Comparison of ENCODE assay signal across 14 cellular contexts in the genomic region with DNA sequence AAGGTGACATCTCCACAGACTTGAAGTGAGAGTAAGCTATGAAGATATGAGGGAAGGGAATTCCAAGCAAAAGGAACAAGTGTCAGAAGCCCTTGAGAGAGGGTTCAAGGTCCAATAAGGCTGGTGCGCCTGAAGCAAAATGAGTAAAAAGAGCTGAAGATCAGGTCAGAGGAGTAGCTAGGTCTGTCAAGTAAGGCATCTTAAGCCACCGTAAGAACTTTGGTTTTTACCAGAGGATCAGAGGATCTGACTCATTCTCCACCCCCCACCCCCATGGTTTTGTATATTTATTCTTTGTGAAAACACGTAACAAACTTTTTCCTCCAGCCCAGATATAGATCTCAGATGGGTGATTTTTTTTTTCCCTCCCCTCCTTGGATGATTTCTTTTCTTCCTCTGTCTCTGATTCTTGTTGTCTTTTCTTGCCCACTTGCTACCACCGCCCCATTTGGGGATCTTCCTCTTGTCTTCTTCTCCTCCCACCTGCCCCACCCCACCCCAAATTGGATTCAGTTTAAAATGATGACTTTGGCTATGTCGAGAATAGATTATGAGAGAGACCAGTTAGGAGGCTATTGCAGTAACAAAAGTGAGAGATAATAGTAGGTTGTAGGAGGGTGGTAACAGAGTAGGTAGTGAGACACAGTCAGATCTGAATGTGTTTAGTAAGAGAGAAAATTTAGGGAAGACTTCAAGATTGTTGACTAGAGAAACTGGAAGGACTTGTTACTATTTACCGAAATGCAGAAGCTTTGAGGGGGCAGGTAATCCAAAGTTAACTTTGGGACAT. TPM values are rescaled to one million over a fixed set of nuclear protein-coding genes. Genes with fewer than 3 reads are reported as not detected.
A peak's percentile ranks its signal among the peaks of the same experiment; 100 is the strongest.
DNase-seq lines count a peak whose midpoint lies in the region; ATAC-seq and TF ChIP-seq lines count a peak whose summit lies in the region.
"Had no signal": no experiment of that assay in that cellular context is flagged by ENCODE, and none has a peak within 500 bp of the region (broad histone marks: within the 10 kb centered on the region; RNA-seq: fewer than 3 reads in every experiment).

No MANE protein-coding gene starts in this region.

- H3K36me3 Mint-ChIP-seq in activated T-cell treated with anti-CD3 and anti-CD28 coated beads, Interleukin-2, amount 50 U/mL, for 72 hours (ENCODE audit: insufficient read depth in 2 of 2) = peaks cover 7 to 32% of the 10 kb centered on the region in 2 donors
- H3K36me3 Mint-ChIP-seq in neural crest cell (ENCODE audit: low read depth) = peaks cover 3% of the 10 kb centered on the region

- peak; percentile 42 for DNase-seq in stimulated activated naive CD4-positive, alpha-beta T cell treated with Interleukin-2 at 50 U/mL for 16 hours (lab: John Stamatoyannopoulos, UW)
- DNase-seq in stimulated activated naive CD4-positive, alpha-beta T cell (lab: John Stamatoyannopoulos, UW) = no peak
- DNase-seq in activated T-cell treated with anti-CD3 and anti-CD28 coated beads, Interleukin-2, amount 50 U/mL, for 72 hours = peak; percentile 44 to 48
- no peak for DNase-seq in neural crest cell (ENCODE audit: low read depth, low spot score)
- DNase-seq in stimulated activated naive CD8-positive, alpha-beta T cell treated with anti-CD3 and anti-CD28 coated beads, Interleukin-15, amount 100 ng/mL, for 72 hours = no peak
- no peak for DNase-seq in NCI-H446 (lab: John Stamatoyannopoulos, UW)
- DNase-seq in mucosa of descending colon = no peak
- DNase-seq in upper lobe of right lung = no peak
- DNase-seq: brain microvascular endothelial cell, mesendoderm, NCI-H345 had no signal

- H3K27ac ChIP-seq in upper lobe of right lung = no peak overlapping the region
- H3K27ac ChIP-seq: brain microvascular endothelial cell, epithelial cell of prostate, HL-60, prostate gland had no signal

- intact Hi-C loops in mucosa of descending colon (cut with DNase I, micrococcal nuclease) (no loop called here), upper lobe of right lung (cut with DNase I) (no loop called here)

- ATAC-seq in activated T-cell treated with anti-CD3 and anti-CD28 coated beads, Interleukin-2, amount 50 U/mL, for 72 hours (replicated peaks in 1 of 2) = peak; percentile 89 to 92
- peak; percentile 84 for ATAC-seq in stimulated activated naive CD8-positive, alpha-beta T cell treated with anti-CD3 and anti-CD28 coated beads, Interleukin-15, amount 100 ng/mL, for 72 hours
- ATAC-seq in mucosa of descending colon (no peak), upper lobe of right lung (no peak)

- no peaks in the 10 kb centered on the region for H3K27me3 Mint-ChIP-seq in activated T-cell treated with anti-CD3 and anti-CD28 coated beads, Interleukin-2, amount 50 U/mL, for 72 hours (ENCODE audit: low read depth)
- no peaks in the 10 kb centered on the region for H3K27me3 Mint-ChIP-seq in neural crest cell (ENCODE audit: low read depth)
- no peaks in the 10 kb centered on the region for H3K27me3 Mint-ChIP-seq in stimulated activated naive CD8-positive, alpha-beta T cell treated with anti-CD3 and anti-CD28 coated beads, Interleukin-15, amount 100 ng/mL, for 72 hours

- H3K36me3 ChIP-seq in mucosa of descending colon (ENCODE audit: low read depth) = no peaks in the 10 kb centered on the region
- peaks cover 20% of the 10 kb centered on the region for H3K36me3 ChIP-seq in upper lobe of right lung

- peaks cover 8% of the 10 kb centered on the region for H3K4me1 ChIP-seq in mucosa of descending colon (ENCODE audit: low read depth)
- H3K4me1 ChIP-seq in upper lobe of right lung = peaks cover 10% of the 10 kb centered on the region

- no peaks in the 10 kb centered on the region for H3K9me3 Mint-ChIP-seq in activated T-cell treated with anti-CD3 and anti-CD28 coated beads, Interleukin-2, amount 50 U/mL, for 72 hours
- no peaks in the 10 kb centered on the region for H3K9me3 Mint-ChIP-seq in neural crest cell
- no peaks in the 10 kb centered on the region for H3K9me3 Mint-ChIP-seq in stimulated activated naive CD8-positive, alpha-beta T cell treated with anti-CD3 and anti-CD28 coated beads, Interleukin-15, amount 100 ng/mL, for 72 hours

- no peaks in the 10 kb centered on the region for H3K27me3 ChIP-seq in upper lobe of right lung
- H3K27me3 ChIP-seq: brain microvascular endothelial cell had no signal

- H3K9me3 ChIP-seq in mucosa of descending colon (no peaks in the 10 kb centered on the region), upper lobe of right lung (no peaks in the 10 kb centered on the region)
- H3K9me3 ChIP-seq: prostate gland had no signal

- H3K4me3 ChIP-seq in mucosa of descending colon = no peak overlapping the region
- no peak overlapping the region for H3K4me3 ChIP-seq in upper lobe of right lung
- H3K4me3 ChIP-seq: prostate gland had no signal

- H3K4me3 Mint-ChIP-seq in activated T-cell treated with anti-CD3 and anti-CD28 coated beads, Interleukin-2, amount 50 U/mL, for 72 hours = peak overlapping the region; percentile 66 to 73
- peak overlapping the region; percentile 5 for H3K4me3 Mint-ChIP-seq in neural crest cell
- H3K4me3 Mint-ChIP-seq in stimulated activated naive CD8-positive, alpha-beta T cell treated with anti-CD3 and anti-CD28 coated beads, Interleukin-15, amount 100 ng/mL, for 72 hours = peak overlapping the region in 1 of 2 donors; percentile 23

- H3K4me1 Mint-ChIP-seq in activated T-cell treated with anti-CD3 and anti-CD28 coated beads, Interleukin-2, amount 50 U/mL, for 72 hours (ENCODE audit: low read depth) = peaks cover 96% of the 10 kb centered on the region
- peaks cover 18% of the 10 kb centered on the region for H3K4me1 Mint-ChIP-seq in neural crest cell
- peaks cover 74% of the 10 kb centered on the region for H3K4me1 Mint-ChIP-seq in stimulated activated naive CD8-positive, alpha-beta T cell treated with anti-CD3 and anti-CD28 coated beads, Interleukin-15, amount 100 ng/mL, for 72 hours

- no peak for TF ChIP-seq CTCF in neural crest cell (conservative IDR thresholded peaks at IDR 0.05)
- no peak for TF ChIP-seq CTCF in mucosa of descending colon (IDR thresholded peaks at IDR 0.05)
- TF ChIP-seq CTCF in upper lobe of right lung (IDR thresholded peaks at IDR 0.05) = no peak

- peak overlapping the region; percentile 76 for H3K27ac Mint-ChIP-seq in activated T-cell treated with anti-CD3 and anti-CD28 coated beads, Interleukin-2, amount 50 U/mL, for 72 hours
- H3K27ac Mint-ChIP-seq in neural crest cell (ENCODE audit: unreplicated experiment) = no peak overlapping the region
- peak overlapping the region in 1 of 2 donors; percentile 73 for H3K27ac Mint-ChIP-seq in stimulated activated naive CD8-positive, alpha-beta T cell treated with anti-CD3 and anti-CD28 coated beads, Interleukin-15, amount 100 ng/mL, for 72 hours

RNA-seq across cellular contexts. Expression of a gene that starts 6.1 kb away (rescaled TPM):
- total RNA-seq in activated T-cell treated with anti-CD3 and anti-CD28 coated beads, Interleukin-2, amount 50 U/mL, for 72 hours = 10 to 100 TPM; 19.3 to 22.0 TPM
- 28.9 and 31.0 TPM in 2 replicates for total RNA-seq in neural crest cell
- total RNA-seq in mucosa of descending colon = 10 to 100 TPM; 14.4 to 17.6 (median 15.7) TPM
- total RNA-seq in upper lobe of right lung = 15.1 TPM

RNA-seq across cellular contexts. Expression of a gene that starts 6.3 kb away (rescaled TPM):
- total RNA-seq in activated T-cell treated with anti-CD3 and anti-CD28 coated beads, Interleukin-2, amount 50 U/mL, for 72 hours = 100 to 1,000 TPM; 211 to 242 TPM
- 153 and 167 TPM in 2 replicates for total RNA-seq in neural crest cell
- 100 to 1,000 TPM in 1 of 3 donors, 10 to 100 TPM in 2; 78.0 to 168 (median 94.3) TPM for total RNA-seq in mucosa of descending colon
- 141 TPM for total RNA-seq in upper lobe of right lung

RNA-seq across cellular contexts. Expression of a gene that starts 54.7 kb away (rescaled TPM):
- total RNA-seq in activated T-cell treated with anti-CD3 and anti-CD28 coated beads, Interleukin-2, amount 50 U/mL, for 72 hours = 10 to 100 TPM; 26.9 to 27.1 TPM
- total RNA-seq in neural crest cell (26.2 and 26.8 TPM in 2 replicates), mucosa of descending colon (10 to 100 TPM in 2 of 3 donors, 1 to 10 TPM in 1; 9.1 to 17.7 (median 12.4) TPM), upper lobe of right lung (20.0 TPM)

Comparison
In these comparisons a context has a peak if more than half of its experiments do, and no peak if none do; other contexts are left out.
1. DNase-seq: peak in stimulated activated naive CD4-positive, alpha-beta T cell treated with Interleukin-2 at 50 U/mL for 16 hours (single experiment) and activated T-cell treated with anti-CD3 and anti-CD28 coated beads, Interleukin-2, amount 50 U/mL, for 72 hours (2 of 2); none in stimulated activated naive CD4-positive, alpha-beta T cell (0 of 6), neural crest cell (single experiment), stimulated activated naive CD8-positive, alpha-beta T cell treated with anti-CD3 and anti-CD28 coated beads, Interleukin-15, amount 100 ng/mL, for 72 hours (0 of 2), NCI-H446 (0 of 2), mucosa of descending colon (0 of 3) and upper lobe of right lung (single experiment).
2. ATAC-seq: peak in activated T-cell treated with anti-CD3 and anti-CD28 coated beads, Interleukin-2, amount 50 U/mL, for 72 hours (2 of 2) and stimulated activated naive CD8-positive, alpha-beta T cell treated with anti-CD3 and anti-CD28 coated beads, Interleukin-15, amount 100 ng/mL, for 72 hours (single experiment); none in mucosa of descending colon (single experiment) and upper lobe of right lung (single experiment).